ENCODE assay signal across 13 cellular contexts in genomic region chr9:82538634-82539033, GRCh38.
"Had no signal": no experiment of that assay in that cellular context is flagged by ENCODE, and none has a peak within 500 bp of the region (broad histone marks: within the 10 kb centered on the region; RNA-seq: fewer than 3 reads in every experiment).

No MANE protein-coding gene starts in this region.

- H3K9me3 Mint-ChIP-seq: activated naive CD8-positive, alpha-beta T cell treated with anti-CD3 and anti-CD28 coated beads for 36 hours; activated T-helper 1 cell treated with anti-CD3 and anti-CD28 coated beads, Interleukin-12 subunit alpha, Interleukin-12 subunit beta, Interleukin-2, Interleukin-4 antibody, amounts not matched to agents 30 ng/mL and 10 ng/mL and 1 ng/mL, durations not matched to agents 14 hours and 24 hours and 36 hours; dendritic cell treated with granulocyte-macrophage colony-stimulating factor and Interleukin-4, amounts not matched to agents 40 ng/mL and 50 ng/mL, for 4 days; neural progenitor cell; stimulated activated naive CD8-positive, alpha-beta T cell treated with anti-CD3 and anti-CD28 coated beads, Interleukin-15, amount 100 ng/mL, for 72 hours had no signal

- H3K36me3 Mint-ChIP-seq: activated naive CD8-positive, alpha-beta T cell treated with anti-CD3 and anti-CD28 coated beads for 36 hours; neural progenitor cell; type B pancreatic cell had no signal

- DNase-seq: activated CD4-positive, alpha-beta T cell treated with anti-CD3 and anti-CD28 coated beads, Interleukin-2, amount 50 U/mL, for 1 hour; activated naive CD8-positive, alpha-beta T cell treated with anti-CD3 and anti-CD28 coated beads for 36 hours; heart right ventricle; islet precursor cell; midbrain; pancreas; stimulated activated CD4-positive, alpha-beta T cell treated with anti-CD3 and anti-CD28 coated beads, Interleukin-1b, Interleukin-23, amount 100 ng/mL, for 48 hours; stimulated activated naive CD8-positive, alpha-beta T cell treated with anti-CD3 and anti-CD28 coated beads, Interleukin-15, amount 100 ng/mL, for 72 hours; T-helper 9 cell had no signal

- H3K27me3 Mint-ChIP-seq: activated naive CD8-positive, alpha-beta T cell treated with anti-CD3 and anti-CD28 coated beads for 36 hours; dendritic cell treated with granulocyte-macrophage colony-stimulating factor and Interleukin-4, amounts not matched to agents 40 ng/mL and 50 ng/mL, for 4 days; stimulated activated naive CD8-positive, alpha-beta T cell treated with anti-CD3 and anti-CD28 coated beads, Interleukin-15, amount 100 ng/mL, for 72 hours; type B pancreatic cell had no signal

- H3K27ac Mint-ChIP-seq: activated naive CD8-positive, alpha-beta T cell treated with anti-CD3 and anti-CD28 coated beads for 36 hours; activated T-helper 1 cell treated with anti-CD3 and anti-CD28 coated beads, Interleukin-12 subunit alpha, Interleukin-12 subunit beta, Interleukin-2, Interleukin-4 antibody, amounts not matched to agents 30 ng/mL and 10 ng/mL and 1 ng/mL, durations not matched to agents 14 hours and 24 hours and 36 hours; dendritic cell treated with granulocyte-macrophage colony-stimulating factor and Interleukin-4, amounts not matched to agents 40 ng/mL and 50 ng/mL, for 4 days; neural progenitor cell; stimulated activated naive CD8-positive, alpha-beta T cell treated with anti-CD3 and anti-CD28 coated beads, Interleukin-15, amount 100 ng/mL, for 72 hours; type B pancreatic cell had no signal

- H3K4me1 Mint-ChIP-seq: activated naive CD8-positive, alpha-beta T cell treated with anti-CD3 and anti-CD28 coated beads for 36 hours; neural progenitor cell; stimulated activated naive CD8-positive, alpha-beta T cell treated with anti-CD3 and anti-CD28 coated beads, Interleukin-15, amount 100 ng/mL, for 72 hours had no signal

- H3K4me3 Mint-ChIP-seq: activated naive CD8-positive, alpha-beta T cell treated with anti-CD3 and anti-CD28 coated beads for 36 hours; activated T-helper 1 cell treated with anti-CD3 and anti-CD28 coated beads, Interleukin-12 subunit alpha, Interleukin-12 subunit beta, Interleukin-2, Interleukin-4 antibody, amounts not matched to agents 30 ng/mL and 10 ng/mL and 1 ng/mL, durations not matched to agents 14 hours and 24 hours and 36 hours; dendritic cell treated with granulocyte-macrophage colony-stimulating factor and Interleukin-4, amounts not matched to agents 40 ng/mL and 50 ng/mL, for 4 days; neural progenitor cell; stimulated activated naive CD8-positive, alpha-beta T cell treated with anti-CD3 and anti-CD28 coated beads, Interleukin-15, amount 100 ng/mL, for 72 hours; type B pancreatic cell had no signal
